15 cellular contexts compared by ENCODE assay signal in the genomic region with DNA sequence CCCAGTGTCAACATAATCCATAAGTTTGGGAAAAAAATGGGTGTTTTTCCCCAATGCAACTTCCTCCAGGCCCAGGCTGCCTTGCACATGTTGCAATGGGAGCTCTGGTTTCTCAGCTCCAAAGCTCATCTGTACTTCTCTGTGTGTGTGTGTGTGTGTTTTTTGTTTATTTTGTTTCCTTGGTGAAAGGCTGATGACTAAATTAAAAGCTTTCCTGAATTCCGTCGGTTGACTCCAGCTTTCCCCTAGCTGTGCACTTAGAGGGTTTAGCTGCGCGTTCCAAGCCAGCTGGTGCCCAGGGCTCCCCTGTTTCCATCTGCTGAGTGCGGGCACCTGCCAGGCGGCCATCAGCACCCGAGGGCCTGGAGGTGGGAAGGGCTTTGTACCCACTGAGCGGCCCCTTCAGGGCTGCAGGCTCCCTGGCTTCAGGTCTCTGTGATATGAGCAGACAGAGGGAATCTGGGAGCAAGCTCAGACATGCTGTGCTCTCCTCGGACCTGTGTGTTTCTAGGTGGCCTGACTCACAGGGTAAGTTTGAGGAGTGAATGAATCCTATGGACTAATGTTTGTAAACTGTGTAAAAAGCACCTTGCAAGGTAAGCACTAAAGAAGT.
DNase-seq lines count a peak whose midpoint lies in the region; ATAC-seq and TF ChIP-seq lines count a peak whose summit lies in the region.
"Had no signal": no experiment of that assay in that cellular context is flagged by ENCODE, and none has a peak within 500 bp of the region (broad histone marks: within the 10 kb centered on the region; RNA-seq: fewer than 3 reads in every experiment).

No MANE protein-coding gene starts in this region.

- no peak for ATAC-seq in activated T-cell treated with anti-CD3 and anti-CD28 coated beads, Interleukin-2, amount 50 U/mL, for 72 hours (replicated peaks in 1 of 2)
- ATAC-seq: heart right ventricle had no signal

- TF ChIP-seq CTCF in osteocyte (IDR thresholded peaks at IDR 0.05): no peak

- peak; percentile 32 for DNase-seq in NCI-H1436 (lab: John Stamatoyannopoulos, UW)
- no peak for DNase-seq in NCI-H1436 treated with DMSO at 0.1 percent for 48 hours (lab: John Stamatoyannopoulos, UW)
- DNase-seq in NCI-H128 (lab: John Stamatoyannopoulos, UW; ENCODE audit: unreplicated experiment): peak; percentile 75
- DNase-seq in astrocyte of the hippocampus (ENCODE audit: low read depth, low spot score): peak; percentile 10
- DNase-seq in osteocyte (ENCODE audit: extremely low spot score, unreplicated experiment): peak; percentile 78
- no peak for DNase-seq in A172 (ENCODE audit: low spot score)
- no peak for DNase-seq in activated T-helper 1 cell treated with anti-CD3 and anti-CD28 coated beads, Interleukin-12 subunit alpha, Interleukin-12 subunit beta, Interleukin-2, Interleukin-4 antibody, amounts not matched to agents 30 ng/mL and 10 ng/mL and 1 ng/mL, durations not matched to agents 14 hours and 24 hours and 36 hours (ENCODE audit: low spot score)
- DNase-seq in activated T-cell treated with anti-CD3 and anti-CD28 coated beads, Interleukin-2, amount 50 U/mL, for 72 hours: no peak
- DNase-seq: activated naive CD4-positive, alpha-beta T cell; CD4-positive, CD25-positive, alpha-beta regulatory T cell; GM23248; heart right ventricle; uterus had no signal

- H3K4me1 Mint-ChIP-seq in osteocyte (ENCODE audit: unreplicated experiment): no peaks in the 10 kb centered on the region
- H3K4me1 Mint-ChIP-seq in activated T-helper 1 cell treated with anti-CD3 and anti-CD28 coated beads, Interleukin-12 subunit alpha, Interleukin-12 subunit beta, Interleukin-2, Interleukin-4 antibody, amounts not matched to agents 30 ng/mL and 10 ng/mL and 1 ng/mL, durations not matched to agents 14 hours and 24 hours and 36 hours (ENCODE audit: low read depth): no peaks in the 10 kb centered on the region
- H3K4me1 Mint-ChIP-seq in activated T-cell treated with anti-CD3 and anti-CD28 coated beads, Interleukin-2, amount 50 U/mL, for 72 hours (ENCODE audit: low read depth): no peaks in the 10 kb centered on the region
- H3K4me1 Mint-ChIP-seq: CD4-positive, CD25-positive, alpha-beta regulatory T cell had no signal

- peaks cover 13% of the 10 kb centered on the region for H3K9me3 Mint-ChIP-seq in osteocyte (ENCODE audit: unreplicated experiment)
- no peaks in the 10 kb centered on the region for H3K9me3 Mint-ChIP-seq in activated T-helper 1 cell treated with anti-CD3 and anti-CD28 coated beads, Interleukin-12 subunit alpha, Interleukin-12 subunit beta, Interleukin-2, Interleukin-4 antibody, amounts not matched to agents 30 ng/mL and 10 ng/mL and 1 ng/mL, durations not matched to agents 14 hours and 24 hours and 36 hours
- H3K9me3 Mint-ChIP-seq in activated T-cell treated with anti-CD3 and anti-CD28 coated beads, Interleukin-2, amount 50 U/mL, for 72 hours: peaks cover 2 to 6% of the 10 kb centered on the region in 2 donors

- H3K36me3 Mint-ChIP-seq in osteocyte (ENCODE audit: unreplicated experiment): no peaks in the 10 kb centered on the region
- no peaks in the 10 kb centered on the region for H3K36me3 Mint-ChIP-seq in activated T-helper 1 cell treated with anti-CD3 and anti-CD28 coated beads, Interleukin-12 subunit alpha, Interleukin-12 subunit beta, Interleukin-2, Interleukin-4 antibody, amounts not matched to agents 30 ng/mL and 10 ng/mL and 1 ng/mL, durations not matched to agents 14 hours and 24 hours and 36 hours (ENCODE audit: low read depth)
- no peaks in the 10 kb centered on the region for H3K36me3 Mint-ChIP-seq in activated T-cell treated with anti-CD3 and anti-CD28 coated beads, Interleukin-2, amount 50 U/mL, for 72 hours (ENCODE audit: insufficient read depth in 2 of 2)
- H3K36me3 Mint-ChIP-seq: CD4-positive, CD25-positive, alpha-beta regulatory T cell; mesothelial cell of epicardium had no signal

- no peak overlapping the region for H3K4me3 Mint-ChIP-seq in osteocyte (ENCODE audit: unreplicated experiment)
- H3K4me3 Mint-ChIP-seq in activated T-helper 1 cell treated with anti-CD3 and anti-CD28 coated beads, Interleukin-12 subunit alpha, Interleukin-12 subunit beta, Interleukin-2, Interleukin-4 antibody, amounts not matched to agents 30 ng/mL and 10 ng/mL and 1 ng/mL, durations not matched to agents 14 hours and 24 hours and 36 hours: no peak overlapping the region
- no peak overlapping the region for H3K4me3 Mint-ChIP-seq in activated T-cell treated with anti-CD3 and anti-CD28 coated beads, Interleukin-2, amount 50 U/mL, for 72 hours
- H3K4me3 Mint-ChIP-seq: CD4-positive, CD25-positive, alpha-beta regulatory T cell; mesothelial cell of epicardium; stimulated activated naive CD8-positive, alpha-beta T cell treated with anti-CD3 and anti-CD28 coated beads, Interleukin-15, Interleukin-2, amounts not matched to agents 100 ng/mL and 50 ng/mL, for 24 hours had no signal

- intact Hi-C loops in activated T-helper 1 cell treated with anti-CD3 and anti-CD28 coated beads, Interleukin-12 subunit alpha, Interleukin-12 subunit beta, Interleukin-2, Interleukin-4 antibody, amounts not matched to agents 30 ng/mL and 10 ng/mL and 1 ng/mL, durations not matched to agents 14 hours and 24 hours and 36 hours (cut with micrococcal nuclease): no loop called here

- no peaks in the 10 kb centered on the region for H3K27me3 Mint-ChIP-seq in osteocyte (ENCODE audit: unreplicated experiment)
- H3K27me3 Mint-ChIP-seq in activated T-helper 1 cell treated with anti-CD3 and anti-CD28 coated beads, Interleukin-12 subunit alpha, Interleukin-12 subunit beta, Interleukin-2, Interleukin-4 antibody, amounts not matched to agents 30 ng/mL and 10 ng/mL and 1 ng/mL, durations not matched to agents 14 hours and 24 hours and 36 hours (ENCODE audit: insufficient read depth): no peaks in the 10 kb centered on the region
- H3K27me3 Mint-ChIP-seq in activated T-cell treated with anti-CD3 and anti-CD28 coated beads, Interleukin-2, amount 50 U/mL, for 72 hours (ENCODE audit: low read depth): peaks cover 8% of the 10 kb centered on the region

- H3K27ac Mint-ChIP-seq in osteocyte (ENCODE audit: unreplicated experiment): no peak overlapping the region
- H3K27ac Mint-ChIP-seq in activated T-helper 1 cell treated with anti-CD3 and anti-CD28 coated beads, Interleukin-12 subunit alpha, Interleukin-12 subunit beta, Interleukin-2, Interleukin-4 antibody, amounts not matched to agents 30 ng/mL and 10 ng/mL and 1 ng/mL, durations not matched to agents 14 hours and 24 hours and 36 hours: no peak overlapping the region
- H3K27ac Mint-ChIP-seq in activated T-cell treated with anti-CD3 and anti-CD28 coated beads, Interleukin-2, amount 50 U/mL, for 72 hours: no peak overlapping the region
- H3K27ac Mint-ChIP-seq: CD4-positive, CD25-positive, alpha-beta regulatory T cell; mesothelial cell of epicardium; stimulated activated naive CD8-positive, alpha-beta T cell treated with anti-CD3 and anti-CD28 coated beads, Interleukin-15, Interleukin-2, amounts not matched to agents 100 ng/mL and 50 ng/mL, for 24 hours had no signal

Comparison
In these comparisons a context has a peak if more than half of its experiments do, and no peak if none do; other contexts are left out.
1. DNase-seq: peak in NCI-H1436 (single experiment), NCI-H128 (single experiment), astrocyte of the hippocampus (single experiment) and osteocyte (single experiment); none in NCI-H1436 treated with DMSO at 0.1 percent for 48 hours (single experiment), A172 (single experiment), activated T-helper 1 cell treated with anti-CD3 and anti-CD28 coated beads, Interleukin-12 subunit alpha, Interleukin-12 subunit beta, Interleukin-2, Interleukin-4 antibody, amounts not matched to agents 30 ng/mL and 10 ng/mL and 1 ng/mL, durations not matched to agents 14 hours and 24 hours and 36 hours (single experiment) and activated T-cell treated with anti-CD3 and anti-CD28 coated beads, Interleukin-2, amount 50 U/mL, for 72 hours (0 of 2).